In the genomic region with DNA sequence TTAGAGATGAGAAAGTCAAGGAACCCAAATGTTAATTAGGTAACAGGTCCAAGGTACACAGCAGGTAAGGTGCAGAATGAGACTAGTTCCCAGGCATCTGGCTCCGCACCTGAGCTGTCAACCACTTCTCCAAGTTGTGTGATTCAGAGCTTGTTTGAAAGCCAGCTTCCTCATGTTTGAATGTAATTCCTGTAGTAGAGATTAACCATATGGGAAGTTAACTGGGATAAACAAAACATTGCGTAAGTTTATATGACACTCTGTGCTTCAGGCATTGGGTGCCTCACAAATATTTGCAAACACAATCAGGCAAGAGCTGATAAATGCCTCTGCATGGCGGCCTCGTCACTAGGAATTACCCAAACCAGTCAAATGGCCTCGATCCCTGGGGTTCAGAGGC, we compare ENCODE assay signal across 26 cellular contexts. TPM values are rescaled to one million over a fixed set of nuclear protein-coding genes. Genes with fewer than 3 reads are reported as not detected.
DNase-seq lines count a peak whose midpoint lies in the region; ATAC-seq, FAIRE-seq and TF ChIP-seq lines count a peak whose summit lies in the region.
"Had no signal": no experiment of that assay in that cellular context is flagged by ENCODE, and none has a peak within 500 bp of the region (broad histone marks: within the 10 kb centered on the region; RNA-seq: fewer than 3 reads in every experiment).

No MANE protein-coding gene starts in this region.

- H3K36me3 ChIP-seq in bronchial epithelial cell (ENCODE audit: control insufficient read depth, insufficient read depth, low read length) = no peaks in the 10 kb centered on the region
- H3K36me3 ChIP-seq: BLaER1 treated with 17β-estradiol and CSF1 and Interleukin-3, amounts not matched to agents 10 nM and 100 nM; HAP-1 had no signal

- no peaks in the 10 kb centered on the region for H3K27me3 ChIP-seq in bronchial epithelial cell (ENCODE audit: control insufficient read depth, insufficient read depth, low read length)
- H3K27me3 ChIP-seq: BLaER1 treated with 17β-estradiol and CSF1 and Interleukin-3, amounts not matched to agents 10 nM and 100 nM had no signal

- intact Hi-C loops in left colon (cut with DNase I, micrococcal nuclease) = no loop called here

- TF ChIP-seq CTCF in bronchial epithelial cell (IDR thresholded peaks at IDR 0.05; ENCODE audit: insufficient read depth, low read length, severe bottlenecking) (no peak), omental fat pad (IDR thresholded peaks at IDR 0.05) (no peak)

- no peak overlapping the region for H3K4me3 ChIP-seq in bronchial epithelial cell (ENCODE audit: low read depth, low read length)
- H3K4me3 ChIP-seq: BLaER1 treated with 17β-estradiol and CSF1 and Interleukin-3, amounts not matched to agents 10 nM and 100 nM; HAP-1; psoas muscle had no signal

- DNase-seq in NCI-H2171 treated with DMSO at 0.1 percent for 48 hours (lab: John Stamatoyannopoulos, UW) (peak; percentile 8), NCI-H2171 (lab: John Stamatoyannopoulos, UW) (no peak), bronchial epithelial cell (ENCODE audit: low read depth) (peak; percentile 92), left colon (peak in 1 of 2 donors; percentile 37), omental fat pad (ENCODE audit: low spot score) (no peak)
- DNase-seq in activated CD4-positive, alpha-beta T cell treated with anti-CD3 and anti-CD28 coated beads, Interleukin-2, amount 50 U/mL, for 4 hours = no peak
- no peak for DNase-seq in stimulated activated CD4-positive, alpha-beta T cell treated with anti-CD3 and anti-CD28 coated beads, Interleukin-4, amount 100 ng/mL, for 4 hours
- DNase-seq: central memory CD4-positive, alpha-beta T cell; DMS153; effector memory CD4-positive, alpha-beta T cell; left ventricle myocardium superior; naive thymus-derived CD4-positive, alpha-beta T cell; NCI-H1048; NCI-H2107; NCI-H69; psoas muscle; stimulated activated CD4-positive, alpha-beta T cell treated with anti-CD3 and anti-CD28 coated beads, Interleukin-12 subunit alpha, Interleukin-12 subunit beta, amount 100 ng/mL, for 4 hours had no signal

- ATAC-seq in left colon = peak; percentile 87
- no peak for ATAC-seq in GM18907 (IDR thresholded peaks at IDR 0.05; ENCODE audit: unreplicated experiment)
- ATAC-seq in omental fat pad (ENCODE audit: low FRiP score) = no peak
- ATAC-seq: activated CD4-positive, CD25-positive, alpha-beta regulatory T cell treated with anti-CD3 and anti-CD28 coated beads, Interleukin-2, amount 50 U/mL, for 24 hours; left ventricle myocardium superior; naive thymus-derived CD4-positive, alpha-beta T cell; psoas muscle; stimulated activated memory B cell treated with anti-CD40 and anti-IgM and Interleukin-4, amounts not matched to agents 10 μg/mL and 1 μg/mL and 100 μg/mL, for 72 hours had no signal

- FAIRE-seq in bronchial epithelial cell (lab: Jason Lieb, UNC) = no peak
- FAIRE-seq: frontal cortex, GM18507 had no signal

RNA-seq across cellular contexts. Expression of a gene that starts 27.8 kb away (rescaled TPM):
- total RNA-seq in bronchial epithelial cell = not detected in 2 replicates
- total RNA-seq in left colon = not detected
- not detected for total RNA-seq in omental fat pad
- total RNA-seq: frontal cortex; left ventricle myocardium superior; naive thymus-derived CD4-positive, alpha-beta T cell; OCI-LY7; psoas muscle; SK-MEL-5 had no signal

RNA-seq across cellular contexts. Expression of a gene that starts 52.9 kb away (rescaled TPM):
- total RNA-seq in bronchial epithelial cell = not detected in 2 replicates
- not detected for total RNA-seq in left colon
- total RNA-seq in omental fat pad = not detected
- total RNA-seq: frontal cortex; left ventricle myocardium superior; naive thymus-derived CD4-positive, alpha-beta T cell; OCI-LY7; psoas muscle; SK-MEL-5 had no signal

Comparison
In these comparisons a context has a peak if more than half of its experiments do, and no peak if none do; other contexts are left out.
1. DNase-seq: peak in NCI-H2171 treated with DMSO at 0.1 percent for 48 hours (single experiment) and bronchial epithelial cell (single experiment); none in NCI-H2171 (single experiment), activated CD4-positive, alpha-beta T cell treated with anti-CD3 and anti-CD28 coated beads, Interleukin-2, amount 50 U/mL, for 4 hours (0 of 2), omental fat pad (single experiment) and stimulated activated CD4-positive, alpha-beta T cell treated with anti-CD3 and anti-CD28 coated beads, Interleukin-4, amount 100 ng/mL, for 4 hours (0 of 2).